Comparison of ENCODE assay signal across 1 cellular context in genomic region chr16:82043680-82044584, GRCh38.
TF ChIP-seq lines count a peak whose summit lies in the region.

No MANE protein-coding gene starts in this region.

TF ChIP-seq in HepG2, 621 proteins besides CTCF, POLR2A, EP300 and RAD21:
- TF ChIP-seq MAFG (CRISPR knock-in tag; IDR thresholded peaks at IDR 0.05), result no peak
- TF ChIP-seq ZNF644 (CRISPR knock-in tag; IDR thresholded peaks at IDR 0.05; ENCODE audit: low read depth), result 0 out of 2 replicates have a peak, but pooled peaks have one; percentile 27
- no peak for TF ChIP-seq HMGXB3 (CRISPR knock-in tag; IDR thresholded peaks at IDR 0.05; ENCODE audit: borderline replicate concordance)
- peak; percentile 33 for TF ChIP-seq ZNF883 (CRISPR knock-in tag; IDR thresholded peaks at IDR 0.05; ENCODE audit: not compliant biosample characterization)
- TF ChIP-seq ARID4A (CRISPR knock-in tag; IDR thresholded peaks at IDR 0.05; ENCODE audit: borderline replicate concordance), result 0 out of 2 replicates have a peak, but pooled peaks have one; percentile 32
- no peak for TF ChIP-seq PLRG1 (conservative IDR thresholded peaks at IDR 0.05)
- TF ChIP-seq ZFP36L1 (CRISPR knock-in tag; IDR thresholded peaks at IDR 0.05), result no peak
- TF ChIP-seq MAX (IDR thresholded peaks at IDR 0.05), result no peak
- no peak for TF ChIP-seq SOX6 (IDR thresholded peaks at IDR 0.05)
- peak; percentile 59 for TF ChIP-seq SOX6 (CRISPR knock-in tag; IDR thresholded peaks at IDR 0.05)
- TF ChIP-seq ZNF687 (CRISPR knock-in tag; IDR thresholded peaks at IDR 0.05), result peak; percentile 16; the same call in 1 of the 2 replicates
- no peak for TF ChIP-seq CSRNP1 (CRISPR knock-in tag; IDR thresholded peaks at IDR 0.05)
- TF ChIP-seq FOXC1 (CRISPR knock-in tag; IDR thresholded peaks at IDR 0.05; ENCODE audit: borderline replicate concordance), result 0 out of 2 replicates have a peak, but pooled peaks have one; percentile 53
- TF ChIP-seq ZNF234 (CRISPR knock-in tag; conservative IDR thresholded peaks at IDR 0.05), result no peak
- TF ChIP-seq ARNTL (CRISPR knock-in tag; IDR thresholded peaks at IDR 0.05), result no peak
- no peak for TF ChIP-seq ZNF75D (CRISPR knock-in tag; IDR thresholded peaks at IDR 0.05; ENCODE audit: borderline replicate concordance)
- TF ChIP-seq ZNF543 (CRISPR knock-in tag; IDR thresholded peaks at IDR 0.05), result 0 out of 2 replicates have a peak, but pooled peaks have one; percentile 33
- TF ChIP-seq ZMYM2 (CRISPR knock-in tag; IDR thresholded peaks at IDR 0.05), result 0 out of 2 replicates have a peak, but pooled peaks have one; percentile 12
- no peak for TF ChIP-seq HBP1 (CRISPR knock-in tag; IDR thresholded peaks at IDR 0.05; ENCODE audit: low read depth)
- no peak for TF ChIP-seq SMAD1 (CRISPR knock-in tag; IDR thresholded peaks at IDR 0.05; ENCODE audit: borderline replicate concordance, low read depth)
- no peak for TF ChIP-seq CBX5 (CRISPR knock-in tag; IDR thresholded peaks at IDR 0.05; ENCODE audit: borderline replicate concordance)
- TF ChIP-seq ZNF44 (CRISPR knock-in tag; IDR thresholded peaks at IDR 0.05), result 0 out of 2 replicates have a peak, but pooled peaks have one; percentile 26
